1 cellular context compared by ENCODE assay signal in the genomic region with DNA sequence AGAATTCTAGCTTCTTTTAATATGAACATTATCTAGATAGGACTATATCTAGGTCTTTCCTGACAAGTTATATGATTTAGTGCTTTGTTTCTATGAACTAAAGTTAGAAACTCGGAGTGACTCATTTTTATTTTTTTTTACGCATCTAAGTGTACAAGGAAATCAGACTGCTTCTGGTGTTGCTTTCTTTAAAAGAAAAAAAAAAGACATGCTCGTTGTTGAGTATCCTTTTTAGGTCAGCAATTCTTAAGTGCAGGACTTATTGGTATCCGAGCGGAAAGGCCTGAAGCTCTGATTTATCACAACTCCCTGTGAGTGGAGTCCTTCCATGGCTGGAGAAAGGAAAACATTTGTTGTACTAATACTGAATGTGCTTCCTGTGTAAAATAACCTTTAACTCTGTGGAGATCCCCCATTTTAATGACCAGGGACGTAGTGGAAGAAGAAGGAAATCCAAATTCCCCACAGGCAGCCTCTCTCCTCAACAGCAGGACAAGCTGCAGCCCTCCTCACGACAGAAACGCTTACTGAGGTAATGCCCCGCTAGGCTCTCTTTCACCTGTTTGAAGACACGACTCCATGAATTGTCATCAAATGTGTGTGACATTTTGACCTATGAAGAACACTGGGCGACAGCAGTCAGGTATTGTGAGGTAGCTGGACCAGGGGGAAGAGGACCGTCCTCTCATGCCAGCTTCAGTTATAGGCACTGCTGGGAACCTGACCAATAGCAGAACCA.
TF ChIP-seq lines count a peak whose summit lies in the region.

No MANE protein-coding gene starts in this region.

TF ChIP-seq in IMR-90, 13 proteins besides CTCF, POLR2A, EP300 and RAD21:
- no peak for TF ChIP-seq RFX5 (IDR thresholded peaks at IDR 0.05; ENCODE audit: low read depth, low read length)
- TF ChIP-seq, protein P1, sequence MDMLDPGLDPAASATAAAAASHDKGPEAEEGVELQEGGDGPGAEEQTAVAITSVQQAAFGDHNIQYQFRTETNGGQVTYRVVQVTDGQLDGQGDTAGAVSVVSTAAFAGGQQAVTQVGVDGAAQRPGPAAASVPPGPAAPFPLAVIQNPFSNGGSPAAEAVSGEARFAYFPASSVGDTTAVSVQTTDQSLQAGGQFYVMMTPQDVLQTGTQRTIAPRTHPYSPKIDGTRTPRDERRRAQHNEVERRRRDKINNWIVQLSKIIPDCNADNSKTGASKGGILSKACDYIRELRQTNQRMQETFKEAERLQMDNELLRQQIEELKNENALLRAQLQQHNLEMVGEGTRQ (IDR thresholded peaks at IDR 0.05; ENCODE audit: low read depth, low read length): no peak
- no peak for TF ChIP-seq SMC3 (IDR thresholded peaks at IDR 0.05; ENCODE audit: low read depth, low read length)
- no peak for TF ChIP-seq NFE2L2 (IDR thresholded peaks at IDR 0.05; ENCODE audit: low read depth, low read length)
